Comparison of ENCODE assay signal across 8 cellular contexts in the genomic region with DNA sequence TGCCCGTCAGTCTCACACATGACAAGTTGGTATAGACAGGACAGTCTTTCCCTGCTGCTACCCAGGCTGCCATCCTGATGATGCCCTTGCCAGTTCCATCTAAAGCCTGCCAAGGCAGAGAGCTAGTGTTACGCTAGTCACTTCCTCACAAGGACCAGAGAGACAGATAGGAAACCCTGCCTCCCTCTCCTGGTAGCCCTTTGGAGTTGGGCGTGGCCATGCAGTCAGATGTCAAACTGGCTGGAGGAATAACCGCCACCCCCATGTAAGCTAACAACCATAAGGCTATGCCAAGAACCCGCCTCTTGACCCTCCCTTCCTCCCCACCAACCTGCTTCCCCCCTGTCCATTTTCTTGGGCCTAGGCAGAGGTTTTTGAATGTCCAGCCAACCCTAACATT. TPM values are rescaled to one million over a fixed set of nuclear protein-coding genes. Genes with fewer than 3 reads are reported as not detected.
DNase-seq lines count a peak whose midpoint lies in the region; ATAC-seq, FAIRE-seq and TF ChIP-seq lines count a peak whose summit lies in the region.

No MANE protein-coding gene starts in this region.

- ATAC-seq in activated CD8-positive, alpha-beta T cell treated with anti-CD3 and anti-CD28 coated beads, Interleukin-2, amount 10 ng/mL, durations not matched to agents 7 days and 5 days: no peak

- dilution Hi-C loops in keratinocyte (cut with MboI; ENCODE audit: extremely low pct_ligation_motif_present, low sequenced_read_pairs): no loop called here

- FAIRE-seq in keratinocyte (lab: Jason Lieb, UNC): no peak

- intact Hi-C loops in activated CD4-positive, alpha-beta memory T cell treated with anti-CD3 and anti-CD28 coated beads for 36 hours (cut with micrococcal nuclease): loop anchor here (5.0 to 10.0 kb wide), 3 partner anchors 211 to 1148 kb away; a partner anchor contains a TSS
- intact Hi-C loops in tibial artery (cut with DNase I; ENCODE audit: low total_unique reads): no loop called here

- H3K27ac Mint-ChIP-seq in activated CD4-positive, alpha-beta memory T cell treated with anti-CD3 and anti-CD28 coated beads, Interleukin-2, amount 10 ng/mL, durations not matched to agents 7 days and 5 days: no peak overlapping the region
- H3K27ac Mint-ChIP-seq in activated CD4-positive, alpha-beta memory T cell treated with anti-CD3 and anti-CD28 coated beads for 36 hours: no peak overlapping the region
- H3K27ac Mint-ChIP-seq in activated CD8-positive, alpha-beta T cell treated with anti-CD3 and anti-CD28 coated beads, Interleukin-2, amount 10 ng/mL, durations not matched to agents 7 days and 5 days: no peak overlapping the region

- H3K9me3 ChIP-seq in keratinocyte (ENCODE audit: control insufficient read depth, low read depth, low read length) (no peaks in the 10 kb centered on the region), tibial artery (no peaks in the 10 kb centered on the region)

- TF ChIP-seq CTCF in keratinocyte (optimal IDR thresholded peaks at IDR 0.05 in 1 of 3, IDR thresholded peaks at IDR 0.05 in 1 of 3, conservative IDR thresholded peaks at IDR 0.05 in 1 of 3; ENCODE audit: extremely low read depth in 1 of 3, insufficient read depth in 2 of 3, low read length in 3 of 3) (no peak), tibial artery (IDR thresholded peaks at IDR 0.05) (no peak)

- H3K9ac ChIP-seq in keratinocyte (ENCODE audit: control insufficient read depth, extremely low read depth, insufficient read depth, low read length): no peak overlapping the region

- DNase-seq in activated CD4-positive, alpha-beta memory T cell treated with anti-CD3 and anti-CD28 coated beads, Interleukin-2, amount 10 ng/mL, durations not matched to agents 7 days and 5 days: no peak
- DNase-seq in activated CD4-positive, alpha-beta memory T cell treated with anti-CD3 and anti-CD28 coated beads for 36 hours: no peak
- no peak for DNase-seq in activated CD8-positive, alpha-beta T cell treated with anti-CD3 and anti-CD28 coated beads, Interleukin-2, amount 10 ng/mL, durations not matched to agents 7 days and 5 days
- DNase-seq in keratinocyte (ENCODE audit: low read depth, low spot score): no peak
- no peak for DNase-seq in tibial artery
- DNase-seq in middle frontal gyrus (ENCODE audit: extremely low spot score, low spot score): no peak
- DNase-seq in D341Med (ENCODE audit: low spot score): no peak
- no peak for DNase-seq in HEK293T (ENCODE audit: extremely low spot score)

- CTCF ChIA-PET in activated CD4-positive, alpha-beta memory T cell treated with anti-CD3 and anti-CD28 coated beads, Interleukin-2, amount 10 ng/mL, durations not matched to agents 7 days and 5 days (lab: Charles Lee): interaction anchor here (0.8 to 1.4 kb wide), 4 partner anchors 10 to 20 kb away, joined by 3 to 7 read pairs (median 4); a partner anchor contains a TSS
- CTCF ChIA-PET in activated CD4-positive, alpha-beta memory T cell treated with anti-CD3 and anti-CD28 coated beads for 36 hours (lab: Charles Lee): interaction anchor here (1.2 to 4.4 kb wide), 3 partner anchors 8 to 186 kb away, joined by 3 to 34 read pairs (median 3); no protein-coding TSS in a partner anchor
- CTCF ChIA-PET in activated CD8-positive, alpha-beta T cell treated with anti-CD3 and anti-CD28 coated beads, Interleukin-2, amount 10 ng/mL, durations not matched to agents 7 days and 5 days (lab: Charles Lee): interaction anchor here (1.0 to 2.0 kb wide), 6 partner anchors 9 to 186 kb away, joined by 3 to 11 read pairs (median 4); a partner anchor contains a TSS
- CTCF ChIA-PET in HEK293T (lab: Yijun Ruan, JAX): interaction anchor here (1.3 kb wide), 1 partner anchor 186 kb away, joined by 3 read pairs; no protein-coding TSS in a partner anchor

- peaks cover 53% of the 10 kb centered on the region for H3K79me2 ChIP-seq in keratinocyte (ENCODE audit: control insufficient read depth, insufficient read depth, low read length)

- no peak overlapping the region for H2AFZ ChIP-seq in keratinocyte (ENCODE audit: control insufficient read depth, low read length)

- H3K4me2 ChIP-seq in keratinocyte (ENCODE audit: control insufficient read depth, extremely low read depth, insufficient read depth, low read depth, low read length): peak overlapping the region; percentile 88

- H3K4me1 Mint-ChIP-seq in activated CD4-positive, alpha-beta memory T cell treated with anti-CD3 and anti-CD28 coated beads, Interleukin-2, amount 10 ng/mL, durations not matched to agents 7 days and 5 days: peaks cover 56% of the 10 kb centered on the region
- H3K4me1 Mint-ChIP-seq in activated CD4-positive, alpha-beta memory T cell treated with anti-CD3 and anti-CD28 coated beads for 36 hours (ENCODE audit: low read depth): peaks cover 48% of the 10 kb centered on the region
- H3K4me1 Mint-ChIP-seq in activated CD8-positive, alpha-beta T cell treated with anti-CD3 and anti-CD28 coated beads, Interleukin-2, amount 10 ng/mL, durations not matched to agents 7 days and 5 days (ENCODE audit: low read depth): peaks cover 55% of the 10 kb centered on the region

- no peaks in the 10 kb centered on the region for H3K9me3 Mint-ChIP-seq in activated CD4-positive, alpha-beta memory T cell treated with anti-CD3 and anti-CD28 coated beads, Interleukin-2, amount 10 ng/mL, durations not matched to agents 7 days and 5 days
- no peaks in the 10 kb centered on the region for H3K9me3 Mint-ChIP-seq in activated CD4-positive, alpha-beta memory T cell treated with anti-CD3 and anti-CD28 coated beads for 36 hours
- no peaks in the 10 kb centered on the region for H3K9me3 Mint-ChIP-seq in activated CD8-positive, alpha-beta T cell treated with anti-CD3 and anti-CD28 coated beads, Interleukin-2, amount 10 ng/mL, durations not matched to agents 7 days and 5 days (ENCODE audit: insufficient read depth)

- peaks cover 26 to 29% of the 10 kb centered on the region in 2 experiments for H3K36me3 ChIP-seq in keratinocyte (ENCODE audit: control insufficient read depth in 2 of 2, extremely low read depth in 1 of 2, insufficient read depth in 2 of 2, low read length in 2 of 2)
- H3K36me3 ChIP-seq in tibial artery: peaks cover 19 to 40% (median 38%) of the 10 kb centered on the region in 3 donors

- H3K4me3 Mint-ChIP-seq in activated CD4-positive, alpha-beta memory T cell treated with anti-CD3 and anti-CD28 coated beads, Interleukin-2, amount 10 ng/mL, durations not matched to agents 7 days and 5 days: peak overlapping the region; percentile 98
- no peak overlapping the region for H3K4me3 Mint-ChIP-seq in activated CD4-positive, alpha-beta memory T cell treated with anti-CD3 and anti-CD28 coated beads for 36 hours
- peak overlapping the region; percentile 96 for H3K4me3 Mint-ChIP-seq in activated CD8-positive, alpha-beta T cell treated with anti-CD3 and anti-CD28 coated beads, Interleukin-2, amount 10 ng/mL, durations not matched to agents 7 days and 5 days

- peaks cover 31% of the 10 kb centered on the region for H3K4me1 ChIP-seq in keratinocyte (ENCODE audit: control insufficient read depth, extremely low read depth, insufficient read depth, low read length)
- H3K4me1 ChIP-seq in tibial artery: peaks cover 0 to 53% (median 43%) of the 10 kb centered on the region in 4 donors

- H3K36me3 Mint-ChIP-seq in activated CD4-positive, alpha-beta memory T cell treated with anti-CD3 and anti-CD28 coated beads, Interleukin-2, amount 10 ng/mL, durations not matched to agents 7 days and 5 days (ENCODE audit: low read depth): peaks cover 41% of the 10 kb centered on the region
- peaks cover 24% of the 10 kb centered on the region for H3K36me3 Mint-ChIP-seq in activated CD4-positive, alpha-beta memory T cell treated with anti-CD3 and anti-CD28 coated beads for 36 hours
- peaks cover 33% of the 10 kb centered on the region for H3K36me3 Mint-ChIP-seq in activated CD8-positive, alpha-beta T cell treated with anti-CD3 and anti-CD28 coated beads, Interleukin-2, amount 10 ng/mL, durations not matched to agents 7 days and 5 days (ENCODE audit: low read depth)

- H3K27me3 Mint-ChIP-seq in activated CD4-positive, alpha-beta memory T cell treated with anti-CD3 and anti-CD28 coated beads, Interleukin-2, amount 10 ng/mL, durations not matched to agents 7 days and 5 days: no peaks in the 10 kb centered on the region
- H3K27me3 Mint-ChIP-seq in activated CD4-positive, alpha-beta memory T cell treated with anti-CD3 and anti-CD28 coated beads for 36 hours: no peaks in the 10 kb centered on the region
- no peaks in the 10 kb centered on the region for H3K27me3 Mint-ChIP-seq in activated CD8-positive, alpha-beta T cell treated with anti-CD3 and anti-CD28 coated beads, Interleukin-2, amount 10 ng/mL, durations not matched to agents 7 days and 5 days (ENCODE audit: low read depth)

- H3K27me3 ChIP-seq in keratinocyte (ENCODE audit: control insufficient read depth, extremely low read depth, insufficient read depth, low read length) (no peaks in the 10 kb centered on the region), tibial artery (no peaks in the 10 kb centered on the region)

- H3K9me1 ChIP-seq in keratinocyte (ENCODE audit: control insufficient read depth, extremely low read depth, insufficient read depth, low read length): peaks cover 2% of the 10 kb centered on the region

- POLR2A ChIA-PET in activated CD4-positive, alpha-beta memory T cell treated with anti-CD3 and anti-CD28 coated beads, Interleukin-2, amount 10 ng/mL, durations not matched to agents 7 days and 5 days (lab: Charles Lee): interaction anchor here (1.2 to 32.1 kb wide), 3 partner anchors 9 to 28 kb away, joined by 5 to 704 read pairs (median 12); a partner anchor contains a TSS
- POLR2A ChIA-PET in activated CD4-positive, alpha-beta memory T cell treated with anti-CD3 and anti-CD28 coated beads for 36 hours (lab: Charles Lee): interaction anchor here (1.4 to 1.6 kb wide), 3 partner anchors 8 to 20 kb away, joined by 3 to 5 read pairs (median 4); no protein-coding TSS in a partner anchor
- POLR2A ChIA-PET in activated CD8-positive, alpha-beta T cell treated with anti-CD3 and anti-CD28 coated beads, Interleukin-2, amount 10 ng/mL, durations not matched to agents 7 days and 5 days (lab: Charles Lee): interaction anchor here (0.8 to 2.2 kb wide), 4 partner anchors 11 to 255 kb away, joined by 3 to 11 read pairs (median 6); a partner anchor contains a TSS
- POLR2A ChIA-PET in HEK293T (lab: Yijun Ruan, JAX): interaction anchor here (1.3 to 2.3 kb wide), 2 partner anchors 20 to 28 kb away, joined by 3 to 19 read pairs; a partner anchor contains a TSS

- H3K27ac ChIP-seq in keratinocyte (ENCODE audit: control insufficient read depth, insufficient read depth, low read length) (no peak overlapping the region), tibial artery (peak overlapping the region; percentile 22 to 97)

- H3K4me3 ChIP-seq in keratinocyte (ENCODE audit: control insufficient read depth in 2 of 3, extremely low read depth in 1 of 3, insufficient read depth in 2 of 3, low read depth in 1 of 3, low read length in 3 of 3) (peak overlapping the region; percentile 78 to 88 (median 86)), tibial artery (peak overlapping the region; percentile 68 to 87)

- peaks cover 6% of the 10 kb centered on the region for H4K20me1 ChIP-seq in keratinocyte (ENCODE audit: control insufficient read depth, extremely low read depth, insufficient read depth, low read length)

RNA-seq across cellular contexts. Expression of a gene that starts 2.8 kb away (rescaled TPM):
- total RNA-seq in activated CD4-positive, alpha-beta memory T cell treated with anti-CD3 and anti-CD28 coated beads, Interleukin-2, amount 10 ng/mL, durations not matched to agents 7 days and 5 days: 10 to 100 TPM; 22.1 to 22.7 TPM
- total RNA-seq in activated CD4-positive, alpha-beta memory T cell treated with anti-CD3 and anti-CD28 coated beads for 36 hours: 10 to 100 TPM; 16.0 TPM
- 10 to 100 TPM; 18.0 to 18.9 TPM for total RNA-seq in activated CD8-positive, alpha-beta T cell treated with anti-CD3 and anti-CD28 coated beads, Interleukin-2, amount 10 ng/mL, durations not matched to agents 7 days and 5 days
- 22.4 to 43.8 TPM (median 31.6 TPM) in 3 replicates for polyA plus RNA-seq in keratinocyte
- polyA plus RNA-seq in keratinocyte (2011; ENCODE audit: low read depth): 5.2 TPM
- 14.3 and 28.3 TPM in 2 replicates for polyA plus RNA-seq in keratinocyte (2011; cell fraction: cytosol; rRNA removed)
- 46.7 and 62.8 TPM in 2 replicates for polyA plus RNA-seq in keratinocyte (2011; cell fraction: nucleus; rRNA removed)
- polyA plus RNA-seq in keratinocyte (2012; ENCODE audit: low replicate concordance): 31.4 and 35.0 TPM in 2 replicates
- polyA minus RNA-seq in keratinocyte: 25.1 to 46.2 TPM (median 43.2 TPM) in 3 replicates
- polyA minus RNA-seq in keratinocyte (2011; cell fraction: cytosol; rRNA and poly(A)+ RNA removed): 50.3 TPM
- polyA minus RNA-seq in keratinocyte (2011; cell fraction: nucleus; rRNA and poly(A)+ RNA removed): 46.2 and 47.4 TPM in 2 replicates

RNA-seq across cellular contexts. Expression of a gene that starts 5.9 kb away (rescaled TPM):
- total RNA-seq in activated CD4-positive, alpha-beta memory T cell treated with anti-CD3 and anti-CD28 coated beads, Interleukin-2, amount 10 ng/mL, durations not matched to agents 7 days and 5 days: 10 to 100 TPM; 37.1 to 39.7 TPM
- 10 to 100 TPM; 17.8 to 20.1 TPM for total RNA-seq in activated CD4-positive, alpha-beta memory T cell treated with anti-CD3 and anti-CD28 coated beads for 36 hours
- total RNA-seq in activated CD8-positive, alpha-beta T cell treated with anti-CD3 and anti-CD28 coated beads, Interleukin-2, amount 10 ng/mL, durations not matched to agents 7 days and 5 days: 10 to 100 TPM; 42.5 to 43.6 TPM
- polyA plus RNA-seq in keratinocyte: 12.3 to 19.9 TPM (median 17.6 TPM) in 3 replicates
- 1.2 TPM for polyA plus RNA-seq in keratinocyte (2011; ENCODE audit: low read depth)
- 9.7 and 15.3 TPM in 2 replicates for polyA plus RNA-seq in keratinocyte (2011; cell fraction: cytosol; rRNA removed)
- 28.8 and 29.5 TPM in 2 replicates for polyA plus RNA-seq in keratinocyte (2011; cell fraction: nucleus; rRNA removed)
- polyA plus RNA-seq in keratinocyte (2012; ENCODE audit: low replicate concordance): 8.5 and 17.4 TPM in 2 replicates
- polyA minus RNA-seq in keratinocyte: 13.1 to 28.8 TPM (median 13.5 TPM) in 3 replicates
- polyA minus RNA-seq in keratinocyte (2011; cell fraction: cytosol; rRNA and poly(A)+ RNA removed): 12.7 TPM
- polyA minus RNA-seq in keratinocyte (2011; cell fraction: nucleus; rRNA and poly(A)+ RNA removed): 10.0 and 13.3 TPM in 2 replicates

RNA-seq across cellular contexts. Expression of a gene that starts 6.0 kb away (rescaled TPM):
- 10 to 100 TPM; 48.8 to 50.1 TPM for total RNA-seq in activated CD4-positive, alpha-beta memory T cell treated with anti-CD3 and anti-CD28 coated beads, Interleukin-2, amount 10 ng/mL, durations not matched to agents 7 days and 5 days
- total RNA-seq in activated CD4-positive, alpha-beta memory T cell treated with anti-CD3 and anti-CD28 coated beads for 36 hours: 10 to 100 TPM; 33.2 to 35.8 TPM
- 10 to 100 TPM; 59.8 to 60.3 TPM for total RNA-seq in activated CD8-positive, alpha-beta T cell treated with anti-CD3 and anti-CD28 coated beads, Interleukin-2, amount 10 ng/mL, durations not matched to agents 7 days and 5 days
- 20.6 to 30.1 TPM (median 23.3 TPM) in 3 replicates for polyA plus RNA-seq in keratinocyte
- 5.1 TPM for polyA plus RNA-seq in keratinocyte (2011; ENCODE audit: low read depth)
- polyA plus RNA-seq in keratinocyte (2011; cell fraction: cytosol; rRNA removed): 16.0 and 16.8 TPM in 2 replicates
- polyA plus RNA-seq in keratinocyte (2011; cell fraction: nucleus; rRNA removed): 29.4 and 32.2 TPM in 2 replicates
- 13.9 and 15.4 TPM in 2 replicates for polyA plus RNA-seq in keratinocyte (2012; ENCODE audit: low replicate concordance)
- 23.5 to 27.6 TPM (median 27.2 TPM) in 3 replicates for polyA minus RNA-seq in keratinocyte
- 14.0 TPM for polyA minus RNA-seq in keratinocyte (2011; cell fraction: cytosol; rRNA and poly(A)+ RNA removed)
- polyA minus RNA-seq in keratinocyte (2011; cell fraction: nucleus; rRNA and poly(A)+ RNA removed): 8.4 and 10.2 TPM in 2 replicates

RNA-seq across cellular contexts. Expression of a gene that starts 11.0 kb away (rescaled TPM):
- total RNA-seq in activated CD4-positive, alpha-beta memory T cell treated with anti-CD3 and anti-CD28 coated beads, Interleukin-2, amount 10 ng/mL, durations not matched to agents 7 days and 5 days: 1 to 10 TPM; 1.7 to 3.2 TPM
- total RNA-seq in activated CD4-positive, alpha-beta memory T cell treated with anti-CD3 and anti-CD28 coated beads for 36 hours: under 1 TPM; 0.94 to 1.00 TPM
- 1 to 10 TPM; 5.0 to 5.1 TPM for total RNA-seq in activated CD8-positive, alpha-beta T cell treated with anti-CD3 and anti-CD28 coated beads, Interleukin-2, amount 10 ng/mL, durations not matched to agents 7 days and 5 days
- polyA plus RNA-seq in keratinocyte: 0.10 to 0.21 TPM (median 0.15 TPM) in 3 replicates
- not detected for polyA plus RNA-seq in keratinocyte (2011; ENCODE audit: low read depth)
- 0.05 and 0.19 TPM in 2 replicates for polyA plus RNA-seq in keratinocyte (2011; cell fraction: cytosol; rRNA removed)
- 0.40 and 0.41 TPM in 2 replicates for polyA plus RNA-seq in keratinocyte (2011; cell fraction: nucleus; rRNA removed)
- 0.16 and 0.48 TPM in 2 replicates for polyA plus RNA-seq in keratinocyte (2012; ENCODE audit: low replicate concordance)
- not detected in 3 replicates for polyA minus RNA-seq in keratinocyte
- polyA minus RNA-seq in keratinocyte (2011; cell fraction: cytosol; rRNA and poly(A)+ RNA removed): not detected
- not detected in 2 replicates for polyA minus RNA-seq in keratinocyte (2011; cell fraction: nucleus; rRNA and poly(A)+ RNA removed)

RNA-seq across cellular contexts. Expression of a gene that starts 15.9 kb away (rescaled TPM):
- total RNA-seq in activated CD4-positive, alpha-beta memory T cell treated with anti-CD3 and anti-CD28 coated beads, Interleukin-2, amount 10 ng/mL, durations not matched to agents 7 days and 5 days: 100 to 1,000 TPM; 157 to 160 TPM
- 10 to 100 TPM; 48.8 to 52.6 TPM for total RNA-seq in activated CD4-positive, alpha-beta memory T cell treated with anti-CD3 and anti-CD28 coated beads for 36 hours
- 100 to 1,000 TPM; 172 to 174 TPM for total RNA-seq in activated CD8-positive, alpha-beta T cell treated with anti-CD3 and anti-CD28 coated beads, Interleukin-2, amount 10 ng/mL, durations not matched to agents 7 days and 5 days
- 28.5 to 42.5 TPM (median 30.7 TPM) in 3 replicates for polyA plus RNA-seq in keratinocyte
- polyA plus RNA-seq in keratinocyte (2011; ENCODE audit: low read depth): 17.7 TPM
- polyA plus RNA-seq in keratinocyte (2011; cell fraction: cytosol; rRNA removed): 22.6 and 33.6 TPM in 2 replicates
- 38.7 and 45.7 TPM in 2 replicates for polyA plus RNA-seq in keratinocyte (2011; cell fraction: nucleus; rRNA removed)
- 24.4 and 28.4 TPM in 2 replicates for polyA plus RNA-seq in keratinocyte (2012; ENCODE audit: low replicate concordance)
- polyA minus RNA-seq in keratinocyte: 9.5 to 13.8 TPM (median 10.2 TPM) in 3 replicates
- polyA minus RNA-seq in keratinocyte (2011; cell fraction: cytosol; rRNA and poly(A)+ RNA removed): 20.3 TPM
- polyA minus RNA-seq in keratinocyte (2011; cell fraction: nucleus; rRNA and poly(A)+ RNA removed): 13.5 and 16.1 TPM in 2 replicates
